Comparison of ENCODE assay signal across 14 cellular contexts in genomic region chr4:169293343-169294176, GRCh38. TPM values are rescaled to one million over a fixed set of nuclear protein-coding genes. Genes with fewer than 3 reads are reported as not detected.
DNase-seq lines count a peak whose midpoint lies in the region; ATAC-seq and TF ChIP-seq lines count a peak whose summit lies in the region.
"Had no signal": no experiment of that assay in that cellular context is flagged by ENCODE, and none has a peak within 500 bp of the region (broad histone marks: within the 10 kb centered on the region; RNA-seq: fewer than 3 reads in every experiment).

No MANE protein-coding gene starts in this region.

- H3K36me3 Mint-ChIP-seq in memory B cell = no peaks in the 10 kb centered on the region
- peaks cover 4% of the 10 kb centered on the region for H3K36me3 Mint-ChIP-seq in natural killer cell treated with Interleukin-12 subunit alpha and Interleukin-12 subunit beta and Interleukin-15 and Interleukin-18, amount 100 ng/mL, for 72 hours
- H3K36me3 Mint-ChIP-seq: T-cell had no signal

- no peaks in the 10 kb centered on the region for H3K9me3 ChIP-seq in prostate gland
- H3K9me3 ChIP-seq: vagina had no signal

- no peaks in the 10 kb centered on the region for H3K27me3 Mint-ChIP-seq in memory B cell
- H3K27me3 Mint-ChIP-seq in natural killer cell treated with Interleukin-12 subunit alpha and Interleukin-12 subunit beta and Interleukin-15 and Interleukin-18, amount 100 ng/mL, for 72 hours = peaks cover 33 to 54% of the 10 kb centered on the region in 2 donors

- no peaks in the 10 kb centered on the region for H3K36me3 ChIP-seq in prostate gland
- H3K36me3 ChIP-seq: vagina had no signal

- H3K4me1 ChIP-seq in prostate gland (replicated peaks) = no peaks in the 10 kb centered on the region
- H3K4me1 ChIP-seq: vagina had no signal

- intact Hi-C loops in prostate gland (cut with DNase I) = no loop called here

- peaks cover 18% of the 10 kb centered on the region for H3K4me1 Mint-ChIP-seq in memory B cell
- H3K4me1 Mint-ChIP-seq in natural killer cell treated with Interleukin-12 subunit alpha and Interleukin-12 subunit beta and Interleukin-15 and Interleukin-18, amount 100 ng/mL, for 72 hours (ENCODE audit: low read depth in 2 of 2) = peaks cover 6% of the 10 kb centered on the region in 2 donors
- H3K4me1 Mint-ChIP-seq: T-cell had no signal

- no peak for DNase-seq in memory B cell (ENCODE audit: low spot score in 2 of 2)
- no peak for DNase-seq in natural killer cell treated with Interleukin-12 subunit alpha and Interleukin-12 subunit beta and Interleukin-15 and Interleukin-18, amount 100 ng/mL, for 72 hours (ENCODE audit: low spot score)
- no peak for DNase-seq in prostate gland (ENCODE audit: low spot score)
- DNase-seq in activated CD4-positive, alpha-beta T cell treated with anti-CD3 and anti-CD28 coated beads, Interleukin-2, amount 50 U/mL, for 1 hour = no peak
- DNase-seq in LoVo (ENCODE audit: low spot score) = no peak
- DNase-seq: activated effector memory CD4-positive, alpha-beta T cell treated with anti-CD3 and anti-CD28 coated beads, Interleukin-2, amount 50 U/mL, for 16 hours; EL; Karpas-422 had no signal

- no peak overlapping the region for H3K27ac ChIP-seq in prostate gland
- H3K27ac ChIP-seq: vagina had no signal

- H3K27me3 ChIP-seq in prostate gland (replicated peaks; ENCODE audit: insufficient read depth) = no peaks in the 10 kb centered on the region
- H3K27me3 ChIP-seq: vagina had no signal

- no peak for TF ChIP-seq POLR2A in prostate gland (IDR thresholded peaks at IDR 0.05)

- TF ChIP-seq CTCF in prostate gland (IDR thresholded peaks at IDR 0.05) = no peak

- no peak overlapping the region for H3K4me3 ChIP-seq in prostate gland
- H3K4me3 ChIP-seq: vagina had no signal

- H3K27ac Mint-ChIP-seq in memory B cell = no peak overlapping the region
- no peak overlapping the region for H3K27ac Mint-ChIP-seq in natural killer cell treated with Interleukin-12 subunit alpha and Interleukin-12 subunit beta and Interleukin-15 and Interleukin-18, amount 100 ng/mL, for 72 hours
- H3K27ac Mint-ChIP-seq: T-cell had no signal

- H3K9me3 Mint-ChIP-seq in memory B cell = no peaks in the 10 kb centered on the region
- H3K9me3 Mint-ChIP-seq in natural killer cell treated with Interleukin-12 subunit alpha and Interleukin-12 subunit beta and Interleukin-15 and Interleukin-18, amount 100 ng/mL, for 72 hours = no peaks in the 10 kb centered on the region
- H3K9me3 Mint-ChIP-seq: T-cell had no signal

- H3K4me3 Mint-ChIP-seq in memory B cell = peak overlapping the region; percentile 62
- H3K4me3 Mint-ChIP-seq in natural killer cell treated with Interleukin-12 subunit alpha and Interleukin-12 subunit beta and Interleukin-15 and Interleukin-18, amount 100 ng/mL, for 72 hours = no peak overlapping the region
- H3K4me3 Mint-ChIP-seq: T-cell had no signal

- ATAC-seq in GM18867 (IDR thresholded peaks at IDR 0.05; ENCODE audit: unreplicated experiment) (peak; percentile 88), HG02588 (IDR thresholded peaks at IDR 0.05; ENCODE audit: unreplicated experiment) (peak; percentile 89), HG03558 (IDR thresholded peaks at IDR 0.05; ENCODE audit: extremely low read depth, unreplicated experiment) (peak; percentile 70), memory B cell (ENCODE audit: low read depth) (peak; percentile 90)
- ATAC-seq in natural killer cell treated with Interleukin-12 subunit alpha and Interleukin-12 subunit beta and Interleukin-15 and Interleukin-18, amount 100 ng/mL, for 72 hours = no peak
- ATAC-seq: left lobe of liver, T-cell had no signal

- WGBS in prostate gland = 90% methylated on average over 6 of the region's 6 CpGs

RNA-seq across cellular contexts. Expression of gene SH3RF1, which starts 22.8 kb away (rescaled TPM):
- total RNA-seq in natural killer cell treated with Interleukin-12 subunit alpha and Interleukin-12 subunit beta and Interleukin-15 and Interleukin-18, amount 100 ng/mL, for 72 hours = 1 to 10 TPM in 1 of 2 donors, under 1 TPM in 1; 0.64 to 1.3 TPM
- total RNA-seq in prostate gland = 10 to 100 TPM; 42.9 to 57.5 TPM

Comparison
In these comparisons a context has a peak if more than half of its experiments do, and no peak if none do; other contexts are left out.
1. ATAC-seq: peak in GM18867 (single experiment), HG02588 (single experiment), HG03558 (single experiment) and memory B cell (single experiment); none in natural killer cell treated with Interleukin-12 subunit alpha and Interleukin-12 subunit beta and Interleukin-15 and Interleukin-18, amount 100 ng/mL, for 72 hours (0 of 2).
2. RNA of gene SH3RF1, which starts 22.8 kb away (total RNA-seq): 42.9 to 57.5 TPM in prostate gland; 0.64 to 1.3 TPM in natural killer cell treated with Interleukin-12 subunit alpha and Interleukin-12 subunit beta and Interleukin-15 and Interleukin-18, amount 100 ng/mL, for 72 hours; every median in the first group is over 10 times any median in the second.